ENCODE assay signal across 11 cellular contexts in genomic region chr7:23654508-23654907, GRCh38. TPM values are rescaled to one million over a fixed set of nuclear protein-coding genes. Genes with fewer than 3 reads are reported as not detected.
DNase-seq lines count a peak whose midpoint lies in the region; ATAC-seq and TF ChIP-seq lines count a peak whose summit lies in the region.
"Had no signal": no experiment of that assay in that cellular context is flagged by ENCODE, and none has a peak within 500 bp of the region (broad histone marks: within the 10 kb centered on the region; RNA-seq: fewer than 3 reads in every experiment).

No MANE protein-coding gene starts in this region.

- H3K4me3 ChIP-seq in choroid plexus epithelial cell (ENCODE audit: low read depth, low read length) (no peak overlapping the region), osteoblast (ENCODE audit: insufficient read depth, low read length) (no peak overlapping the region)
- H3K4me3 ChIP-seq: SJSA1, thyroid gland had no signal

- peaks cover 5% of the 10 kb centered on the region for H3K9me3 ChIP-seq in osteoblast (ENCODE audit: low read depth, low read length)
- H3K9me3 ChIP-seq: thyroid gland had no signal

- intact Hi-C loops in sciatic nerve (cut with DNase I), result no loop called here

- H3K79me2 ChIP-seq in osteoblast (ENCODE audit: insufficient read depth, low read length), result no peaks in the 10 kb centered on the region

- H3K4me2 ChIP-seq in osteoblast (ENCODE audit: insufficient read depth, low read length), result no peak overlapping the region

- DNase-seq in GF-D8 (lab: John Stamatoyannopoulos, UW) (peak; percentile 40), LoVo (ENCODE audit: low spot score) (peak; percentile 19), choroid plexus epithelial cell (ENCODE audit: low read depth) (peak; percentile 40), osteoblast (ENCODE audit: insufficient read length, low spot score, missing footprints) (no peak), sciatic nerve (ENCODE audit: low spot score) (no peak), omental fat pad (ENCODE audit: low spot score) (no peak), NCI-H1048 (lab: John Stamatoyannopoulos, UW) (no peak)
- DNase-seq: retina had no signal

- H3K4me1 ChIP-seq in osteoblast (ENCODE audit: insufficient read depth, low read length), result no peaks in the 10 kb centered on the region
- H3K4me1 ChIP-seq: SJSA1, thyroid gland had no signal

- no peak overlapping the region for H2AFZ ChIP-seq in osteoblast (ENCODE audit: low read length)

- H4K20me1 ChIP-seq in osteoblast (ENCODE audit: insufficient read depth, low read length), result no peaks in the 10 kb centered on the region

- H3K27ac ChIP-seq in osteoblast (ENCODE audit: low read depth, low read length), result no peak overlapping the region
- H3K27ac ChIP-seq: SJSA1, thyroid gland had no signal

- ATAC-seq in GM18867 (IDR thresholded peaks at IDR 0.05; ENCODE audit: unreplicated experiment) (no peak), sciatic nerve (no peak), omental fat pad (ENCODE audit: low FRiP score) (no peak)

- no peaks in the 10 kb centered on the region for H3K27me3 ChIP-seq in osteoblast (ENCODE audit: insufficient read depth, low read length)
- H3K27me3 ChIP-seq: SJSA1, thyroid gland had no signal

- H3K36me3 ChIP-seq in osteoblast (ENCODE audit: insufficient read depth, low read length), result no peaks in the 10 kb centered on the region
- H3K36me3 ChIP-seq: SJSA1, thyroid gland had no signal

- TF ChIP-seq CTCF in choroid plexus epithelial cell (conservative IDR thresholded peaks at IDR 0.05; ENCODE audit: low read depth, low read length) (peak; percentile 52), osteoblast (IDR thresholded peaks at IDR 0.05; ENCODE audit: extremely low read depth, low read depth, low read length) (peak; percentile 42), omental fat pad (IDR thresholded peaks at IDR 0.05) (no peak)

RNA-seq across cellular contexts. Expression of gene FAM221A, which starts 25.5 kb away (rescaled TPM):
- total RNA-seq in osteoblast, result 0.72 and 1.8 TPM in 2 replicates
- 9.8 TPM for total RNA-seq in sciatic nerve
- total RNA-seq in omental fat pad, result 10 to 100 TPM in 3 of 4 donors, 1 to 10 TPM in 1; 8.5 to 18.3 (median 13.8) TPM

RNA-seq across cellular contexts. Expression of gene STK31, which starts 55.5 kb away (rescaled TPM):
- total RNA-seq in osteoblast (under 0.01 TPM in 1 of 2 replicates, not detected in the other), sciatic nerve (1.8 TPM), omental fat pad (under 1 TPM; 0.19 to 0.84 (median 0.34) TPM)

RNA-seq across cellular contexts. Expression of gene CCDC126, which starts 57.3 kb away (rescaled TPM):
- total RNA-seq in osteoblast (12.3 and 13.8 TPM in 2 replicates), sciatic nerve (15.5 TPM), omental fat pad (10 to 100 TPM; 11.0 to 23.6 (median 14.2) TPM)

Comparison
In these comparisons a context has a peak if more than half of its experiments do, and no peak if none do; other contexts are left out.
1. DNase-seq: peak in GF-D8 (single experiment), LoVo (single experiment) and choroid plexus epithelial cell (single experiment); none in osteoblast (single experiment), sciatic nerve (single experiment), omental fat pad (single experiment) and NCI-H1048 (single experiment).
2. CTCF ChIP-seq: peak in choroid plexus epithelial cell (single experiment) and osteoblast (single experiment); none in omental fat pad (0 of 3).